ENCODE assay signal across 8 cellular contexts in genomic region chr10:102643346-102644065, GRCh38. TPM values are rescaled to one million over a fixed set of nuclear protein-coding genes. Genes with fewer than 3 reads are reported as not detected.
DNase-seq lines count a peak whose midpoint lies in the region; ATAC-seq and TF ChIP-seq lines count a peak whose summit lies in the region.

No MANE protein-coding gene starts in this region.

- intact Hi-C loops in Caco-2 (cut with micrococcal nuclease; ENCODE audit: unreplicated experiment) (loop anchor here (1.0 to 2.0 kb wide), 2 partner anchors 28 to 35 kb away; no protein-coding TSS in a partner anchor), PC-3 (cut with micrococcal nuclease) (loop anchor here (10.0 kb wide), 1 partner anchor 49 kb away; no protein-coding TSS in a partner anchor), uterus (cut with DNase I; ENCODE audit: low total_unique reads) (no loop called here)

- H3K9me3 Mint-ChIP-seq in Caco-2 (ENCODE audit: unreplicated experiment) (no peaks in the 10 kb centered on the region), neural progenitor cell (no peaks in the 10 kb centered on the region)
- H3K9me3 Mint-ChIP-seq in activated naive CD4-positive, alpha-beta T cell treated with anti-CD3 and anti-CD28 coated beads, Interleukin-2, amount 50 U/mL, for 72 hours = no peaks in the 10 kb centered on the region

- H2AFZ ChIP-seq in PC-3 (ENCODE audit: low read length) = peak overlapping the region; percentile 89; the same call in 1 of the 2 replicates
- H2AFZ ChIP-seq in neural progenitor cell (replicated peaks) = no peak overlapping the region

- peaks cover 12% of the 10 kb centered on the region; the same call in 1 of the 2 replicates for H4K20me1 ChIP-seq in PC-3 (ENCODE audit: low read length)
- H4K20me1 ChIP-seq in neural progenitor cell (ENCODE audit: low read depth) = peaks cover 40% of the 10 kb centered on the region

- peak; percentile 71 to 74 for DNase-seq in Caco-2
- peak; percentile 77 for DNase-seq in HK-2 (ENCODE audit: unreplicated experiment)
- DNase-seq in PC-3 = peak; percentile 57
- peak in 1 of 2 donors; percentile 70 for DNase-seq in activated naive CD4-positive, alpha-beta T cell treated with anti-CD3 and anti-CD28 coated beads, Interleukin-2, amount 50 U/mL, for 72 hours (ENCODE audit: low spot score in 2 of 2)
- peak; percentile 88 for DNase-seq in globus pallidus (ENCODE audit: low spot score)
- DNase-seq in neural progenitor cell (ENCODE audit: low spot score) = peak; percentile 87
- peak; percentile 68 to 69 for DNase-seq in uterus

- TF ChIP-seq POLR2A in uterus (IDR thresholded peaks at IDR 0.05) = peak; percentile 13 to 72

- H3K79me2 ChIP-seq in PC-3 (ENCODE audit: low read length) (peaks cover 46% of the 10 kb centered on the region), neural progenitor cell (ENCODE audit: low read depth) (peaks cover 52% of the 10 kb centered on the region)

- peak overlapping the region; percentile 74 for H3K4me3 ChIP-seq in Caco-2 (ENCODE audit: low read depth, low read length)
- H3K4me3 ChIP-seq in PC-3 (ENCODE audit: low read length) = peak overlapping the region; percentile 92
- peak overlapping the region; percentile 94 for H3K4me3 ChIP-seq in neural progenitor cell
- H3K4me3 ChIP-seq in uterus = peak overlapping the region; percentile 54 to 81

- CTCF ChIA-PET in Caco-2 (lab: Charles Lee) = interaction anchor here (1.5 to 2.2 kb wide), 4 partner anchors 14 to 193 kb away, joined by 3 to 11 read pairs (median 6); no protein-coding TSS in a partner anchor
- CTCF ChIA-PET in PC-3 (lab: Charles Lee) = no interaction called here

- H3K4me2 ChIP-seq in PC-3 (ENCODE audit: low read length) (peak overlapping the region; percentile 97), neural progenitor cell (peak overlapping the region; percentile 94)

- peak overlapping the region; percentile 92 for H3K4me3 Mint-ChIP-seq in Caco-2 (ENCODE audit: unreplicated experiment)
- H3K4me3 Mint-ChIP-seq in neural progenitor cell = peak overlapping the region; percentile 95

- H3F3A ChIP-seq in PC-3 (ENCODE audit: low read length, unreplicated experiment) (no peaks in the 10 kb centered on the region), neural progenitor cell (ENCODE audit: low read depth) (peaks cover 72% of the 10 kb centered on the region)

- H3K27ac ChIP-seq in PC-3 (ENCODE audit: low read length) = peak overlapping the region; percentile 51
- peak overlapping the region; percentile 94 for H3K27ac ChIP-seq in neural progenitor cell
- H3K27ac ChIP-seq in uterus = peak overlapping the region; percentile 97 to 100

- TF ChIP-seq CTCF in Caco-2 (IDR thresholded peaks at IDR 0.05; ENCODE audit: insufficient read depth in 1 of 2, low read depth in 1 of 2, low read length in 1 of 2, severe bottlenecking in 1 of 2, unreplicated experiment in 1 of 2) (no peak), PC-3 (conservative IDR thresholded peaks at IDR 0.05; ENCODE audit: low read depth, low read length) (no peak), neural progenitor cell (IDR thresholded peaks at IDR 0.05) (no peak), uterus (IDR thresholded peaks at IDR 0.05) (peak in 1 of 4 experiments; percentile 3)

- BruUV-seq in Caco-2 (replicated peaks; lab: Mats Ljungman, UMichigan) (TSS peak; percentile 20), PC-3 (replicated peaks; lab: Mats Ljungman, UMichigan) (no TSS peak)

- H3K27me3 Mint-ChIP-seq in Caco-2 (ENCODE audit: insufficient read depth, unreplicated experiment) (no peaks in the 10 kb centered on the region), neural progenitor cell (ENCODE audit: insufficient read depth, low read depth) (peaks cover 14% of the 10 kb centered on the region)

- peaks cover 23% of the 10 kb centered on the region for H3K36me3 Mint-ChIP-seq in Caco-2 (ENCODE audit: insufficient read depth, unreplicated experiment)
- peaks cover 9 to 23% of the 10 kb centered on the region in 2 donors for H3K36me3 Mint-ChIP-seq in activated naive CD4-positive, alpha-beta T cell treated with anti-CD3 and anti-CD28 coated beads, Interleukin-2, amount 50 U/mL, for 72 hours
- peaks cover 2% of the 10 kb centered on the region for H3K36me3 Mint-ChIP-seq in neural progenitor cell

- H3K27ac Mint-ChIP-seq in Caco-2 (ENCODE audit: unreplicated experiment) (peak overlapping the region; percentile 78), neural progenitor cell (no peak overlapping the region)
- H3K27ac Mint-ChIP-seq in activated naive CD4-positive, alpha-beta T cell treated with anti-CD3 and anti-CD28 coated beads, Interleukin-2, amount 50 U/mL, for 72 hours = peak overlapping the region; percentile 81 to 91

- H3K9me3 ChIP-seq in Caco-2 = no peaks in the 10 kb centered on the region
- H3K9me3 ChIP-seq in PC-3 (ENCODE audit: low read length) = no peaks in the 10 kb centered on the region
- H3K9me3 ChIP-seq in neural progenitor cell (ENCODE audit: low read depth) = no peaks in the 10 kb centered on the region
- no peaks in the 10 kb centered on the region for H3K9me3 ChIP-seq in uterus

- H3K4me1 Mint-ChIP-seq in Caco-2 (ENCODE audit: low read depth, unreplicated experiment) (peaks cover 18% of the 10 kb centered on the region), neural progenitor cell (peaks cover 39% of the 10 kb centered on the region)

- peak overlapping the region; percentile 93 for H3K9ac ChIP-seq in PC-3 (ENCODE audit: low read length)
- H3K9ac ChIP-seq in neural progenitor cell = peak overlapping the region; percentile 71

- peaks cover 11% of the 10 kb centered on the region for H3K4me1 ChIP-seq in Caco-2
- H3K4me1 ChIP-seq in PC-3 (ENCODE audit: insufficient read depth, low read length) = peaks cover 7% of the 10 kb centered on the region
- H3K4me1 ChIP-seq in neural progenitor cell = peaks cover 31% of the 10 kb centered on the region
- peaks cover 0 to 17% of the 10 kb centered on the region in 2 donors for H3K4me1 ChIP-seq in uterus

- H3K27me3 ChIP-seq in Caco-2 (replicated peaks; ENCODE audit: control insufficient read depth, insufficient read depth, low read length) (no peaks in the 10 kb centered on the region), PC-3 (ENCODE audit: low read length) (no peaks in the 10 kb centered on the region), neural progenitor cell (no peaks in the 10 kb centered on the region), uterus (no peaks in the 10 kb centered on the region)

- H3K36me3 ChIP-seq in Caco-2 (ENCODE audit: control insufficient read depth, insufficient read depth, low read length) = no peaks in the 10 kb centered on the region
- no peaks in the 10 kb centered on the region; the same call in 1 of the 2 replicates for H3K36me3 ChIP-seq in PC-3 (ENCODE audit: low read depth, low read length)
- H3K36me3 ChIP-seq in neural progenitor cell = no peaks in the 10 kb centered on the region
- H3K36me3 ChIP-seq in uterus = no peaks in the 10 kb centered on the region

- H3K9me2 ChIP-seq in PC-3 (replicated peaks; ENCODE audit: low read length) = no peaks in the 10 kb centered on the region

- ATAC-seq in PC-3 (no peak), HG03521 (IDR thresholded peaks at IDR 0.05; ENCODE audit: unreplicated experiment) (no peak)
- no peak for ATAC-seq in activated naive CD4-positive, alpha-beta T cell treated with anti-CD3 and anti-CD28 coated beads, Interleukin-2, amount 50 U/mL, for 72 hours

- POLR2A ChIA-PET in Caco-2 (lab: Charles Lee) = interaction anchor here (1.8 kb wide), 1 partner anchor 14 kb away, joined by 12 read pairs; no protein-coding TSS in a partner anchor
- POLR2A ChIA-PET in PC-3 (lab: Charles Lee; ENCODE audit: unreplicated experiment) = no interaction called here

RNA-seq across cellular contexts. Expression of gene TRIM8, which starts 0.8 kb away (rescaled TPM):
- total RNA-seq in Caco-2 (2022) = 40.9 and 44.4 TPM in 2 replicates
- 61.4 and 103 TPM in 2 replicates for total RNA-seq in PC-3 (2014; rRNA removed)
- total RNA-seq in activated naive CD4-positive, alpha-beta T cell treated with anti-CD3 and anti-CD28 coated beads, Interleukin-2, amount 50 U/mL, for 72 hours = 10 to 100 TPM; 22.9 to 47.3 TPM
- 31.4 and 33.8 TPM in 2 replicates for total RNA-seq in neural progenitor cell (ENCODE audit: low replicate concordance)
- 100 to 1,000 TPM in 2 of 4 donors, 10 to 100 TPM in 2; 71.2 to 119 (median 102) TPM for total RNA-seq in uterus
